11 cellular contexts compared by ENCODE assay signal in genomic region chr22:41856484-41856883, GRCh38. TPM values are rescaled to one million over a fixed set of nuclear protein-coding genes. Genes with fewer than 3 reads are reported as not detected.
A peak's percentile ranks its signal among the peaks of the same experiment; 100 is the strongest.
DNase-seq lines count a peak whose midpoint lies in the region; ATAC-seq and TF ChIP-seq lines count a peak whose summit lies in the region.
"Had no signal": no experiment of that assay in that cellular context is flagged by ENCODE, and none has a peak within 500 bp of the region (broad histone marks: within the 10 kb centered on the region; RNA-seq: fewer than 3 reads in every experiment).

No MANE protein-coding gene starts in this region.

- H3K9ac ChIP-seq in BLaER1 (no peak overlapping the region), HCT116 (ENCODE audit: low read length) (no peak overlapping the region), adipocyte (ENCODE audit: low read length) (no peak overlapping the region)

- no peak overlapping the region for H3K27ac ChIP-seq in BLaER1
- peak overlapping the region; percentile 53 for H3K27ac ChIP-seq in HCT116 (ENCODE audit: low read depth, low read length)
- H3K27ac ChIP-seq in tibial artery: no peak overlapping the region
- H3K27ac ChIP-seq in foreskin keratinocyte: no peak overlapping the region

- ATAC-seq in HCT116: no peak
- ATAC-seq in foreskin keratinocyte: no peak
- no peak for ATAC-seq in GM21526 (IDR thresholded peaks at IDR 0.05; ENCODE audit: low FRiP score, unreplicated experiment)

- TF ChIP-seq POLR2A in HCT116 (IDR thresholded peaks at IDR 0.05; ENCODE audit: borderline replicate concordance, extremely low read depth, insufficient read depth, insufficient read length): no peak

- no peak for TF ChIP-seq RAD21 in HCT116 (IDR thresholded peaks at IDR 0.05; ENCODE audit: low read depth)

- H3K9me2 ChIP-seq in HCT116 (ENCODE audit: insufficient read depth): no peaks in the 10 kb centered on the region

- no peaks in the 10 kb centered on the region for H3K9me3 ChIP-seq in BLaER1
- no peaks in the 10 kb centered on the region for H3K9me3 ChIP-seq in HCT116 (ENCODE audit: control insufficient read depth in 1 of 2, insufficient read depth in 1 of 2, low read depth in 1 of 2, low read length in 2 of 2)
- no peaks in the 10 kb centered on the region for H3K9me3 ChIP-seq in adipocyte (ENCODE audit: control insufficient read depth, low read length)
- H3K9me3 ChIP-seq in tibial artery: no peaks in the 10 kb centered on the region

- H3K27me3 ChIP-seq in BLaER1: no peaks in the 10 kb centered on the region
- no peaks in the 10 kb centered on the region for H3K27me3 ChIP-seq in HCT116 (ENCODE audit: insufficient read depth, low read length)
- no peaks in the 10 kb centered on the region for H3K27me3 ChIP-seq in adipocyte (replicated peaks; ENCODE audit: control insufficient read depth, insufficient read depth, low read length)
- no peaks in the 10 kb centered on the region for H3K27me3 ChIP-seq in tibial artery
- no peaks in the 10 kb centered on the region for H3K27me3 ChIP-seq in foreskin keratinocyte

- H2AFZ ChIP-seq in HCT116 (ENCODE audit: low read depth, low read length, poor library complexity, severe bottlenecking): no peak overlapping the region

- no TSS peak for BruUV-seq in HCT116 (replicated peaks; lab: Mats Ljungman, UMichigan)

- intact Hi-C loops in HCT116 (cut with micrococcal nuclease): loop anchor here (2.0 kb wide), 1 partner anchor 110 kb away; no protein-coding TSS in a partner anchor
- intact Hi-C loops in tibial artery (cut with DNase I; ENCODE audit: low total_unique reads): no loop called here

- H3K4me2 ChIP-seq in BLaER1 (0 out of 2 replicates have a peak overlapping the region, but pooled peaks have one; percentile 52), HCT116 (ENCODE audit: low read length) (peak overlapping the region; percentile 30)

- CTCF ChIA-PET in HCT116 (lab: Charles Lee): interaction anchor here (0.7 to 3.8 kb wide), 8 partner anchors 9 to 190 kb away, joined by 3 to 26 read pairs (median 6); partner anchors contain the start of genes MEI1 and SREBF2

- H3K4me1 ChIP-seq in BLaER1 (peaks cover 62% of the 10 kb centered on the region), HCT116 (ENCODE audit: control insufficient read depth in 1 of 2, insufficient read depth in 2 of 2, low read length in 2 of 2) (peaks cover 35 to 42% of the 10 kb centered on the region in 2 experiments), adipocyte (ENCODE audit: control insufficient read depth, insufficient read depth, low read length) (peaks cover 22% of the 10 kb centered on the region), tibial artery (peaks cover 0 to 4% (median 2%) of the 10 kb centered on the region in 4 donors), foreskin keratinocyte (peaks cover 44% of the 10 kb centered on the region)

- POLR2A ChIA-PET in HCT116 (lab: Charles Lee): interaction anchor here (1.9 kb wide), 1 partner anchor 23 kb away, joined by 4 read pairs; the partner anchor contains the start of gene SREBF2

- H3K36me3 ChIP-seq in BLaER1 (peaks cover 26% of the 10 kb centered on the region), HCT116 (ENCODE audit: control insufficient read depth in 1 of 2, insufficient read depth in 2 of 2, low read length in 2 of 2) (no peaks in the 10 kb centered on the region), adipocyte (ENCODE audit: control insufficient read depth, insufficient read depth, low read length, severe bottlenecking) (no peaks in the 10 kb centered on the region), tibial artery (no peaks in the 10 kb centered on the region)

- no peak for TF ChIP-seq CTCF in HCT116 (IDR thresholded peaks at IDR 0.05 in 2 of 3, conservative IDR thresholded peaks at IDR 0.05 in 1 of 3; ENCODE audit: borderline replicate concordance in 1 of 3, insufficient read depth in 1 of 3, low read depth in 2 of 3, low read length in 2 of 3)
- no peak for TF ChIP-seq CTCF in tibial artery (IDR thresholded peaks at IDR 0.05)
- no peak for TF ChIP-seq CTCF in foreskin keratinocyte (conservative IDR thresholded peaks at IDR 0.05)

- DNase-seq in HCT116 (ENCODE audit: low read depth, low spot score): no peak
- peak; percentile 8 for DNase-seq in adipocyte (ENCODE audit: low read depth)
- DNase-seq in myocyte (ENCODE audit: low read depth): peak; percentile 28
- no peak for DNase-seq in tibial artery
- no peak for DNase-seq in foreskin keratinocyte
- no peak for DNase-seq in GM03348 (ENCODE audit: low spot score)
- DNase-seq: H9, KBM-7, NCI-H187 treated with DMSO at 0.1 percent for 48 hours had no signal

- peaks cover 78% of the 10 kb centered on the region for H3K79me2 ChIP-seq in HCT116 (ENCODE audit: insufficient read depth, low read length)

- H3K4me3 ChIP-seq in BLaER1: no peak overlapping the region
- no peak overlapping the region for H3K4me3 ChIP-seq in HCT116 (replicated peaks in 1 of 2; ENCODE audit: low read depth in 1 of 2, low read length in 2 of 2)
- no peak overlapping the region for H3K4me3 ChIP-seq in adipocyte (ENCODE audit: low read length)
- no peak overlapping the region for H3K4me3 ChIP-seq in tibial artery

- RAD21 ChIA-PET in HCT116 (lab: Charles Lee; ENCODE audit: low non-redundant PET in 1 of 2, low total read pairs in 2 of 2, uncharacterized antibody in 2 of 2, unreplicated experiment in 2 of 2): interaction anchor here (1.1 to 1.4 kb wide), 2 partner anchors 159 to 167 kb away, joined by 5 to 6 read pairs; no protein-coding TSS in a partner anchor

- H4K20me1 ChIP-seq in BLaER1 (peaks cover 100% of the 10 kb centered on the region), HCT116 (ENCODE audit: insufficient read depth) (peaks cover 9% of the 10 kb centered on the region; the same call in 1 of the 2 replicates)

TF ChIP-seq in HCT116, 20 proteins besides CTCF, POLR2A, EP300 and RAD21:
- TF ChIP-seq EZH2 (IDR thresholded peaks at IDR 0.05) (no peak), ELF1 (IDR thresholded peaks at IDR 0.05; ENCODE audit: borderline replicate concordance, low read depth) (no peak), CBX3 (IDR thresholded peaks at IDR 0.05; ENCODE audit: low read depth) (no peak), CEBPB (IDR thresholded peaks at IDR 0.05; ENCODE audit: low read depth) (no peak), ZBTB33 (IDR thresholded peaks at IDR 0.05; ENCODE audit: extremely low read depth, insufficient replicate concordance, low read length) (no peak), EGR1 (IDR thresholded peaks at IDR 0.05; ENCODE audit: low read depth) (no peak), ZNF274 (IDR thresholded peaks at IDR 0.05; ENCODE audit: low read depth, low read length) (no peak), ATF3 (IDR thresholded peaks at IDR 0.05) (no peak), MAX (IDR thresholded peaks at IDR 0.05) (no peak), SIN3A (IDR thresholded peaks at IDR 0.05; ENCODE audit: low read depth) (no peak), FOSL1 (IDR thresholded peaks at IDR 0.05; ENCODE audit: low read depth) (no peak), YY1 (IDR thresholded peaks at IDR 0.05; ENCODE audit: extremely low read depth, insufficient replicate concordance, low read depth, low read length) (no peak), SRF (IDR thresholded peaks at IDR 0.05; ENCODE audit: low read depth) (no peak), JUND (IDR thresholded peaks at IDR 0.05) (no peak), POLR2AphosphoS5 (IDR thresholded peaks at IDR 0.05; ENCODE audit: low read depth, low read length) (no peak), TCF7L2 (IDR thresholded peaks at IDR 0.05; ENCODE audit: borderline replicate concordance, extremely low read depth, insufficient read depth, insufficient read length) (no peak), ZFX (IDR thresholded peaks at IDR 0.05) (no peak)
TF ChIP-seq in HCT116: peak in this region for 0.

RNA-seq across cellular contexts. Expression of gene SREBF2, which starts 23.6 kb away (rescaled TPM):
- total RNA-seq in HCT116 (2021; ENCODE audit: unreplicated experiment) (129 TPM), myocyte (120 and 152 TPM in 2 replicates), foreskin keratinocyte (82.0 and 83.0 TPM in 2 replicates)
- 127 and 133 TPM in 2 replicates for polyA plus RNA-seq in HCT116 (2012)
- polyA plus RNA-seq in myocyte (2012): 112 TPM
- polyA plus RNA-seq in foreskin keratinocyte: 57.6 and 62.4 TPM in 2 replicates

RNA-seq across cellular contexts. Expression of gene CCDC134, which starts 56.0 kb away (rescaled TPM):
- total RNA-seq in HCT116 (2021; ENCODE audit: unreplicated experiment) (15.8 TPM), myocyte (12.3 and 22.1 TPM in 2 replicates), foreskin keratinocyte (10.6 and 11.9 TPM in 2 replicates)
- polyA plus RNA-seq in HCT116 (2012): 5.0 and 5.7 TPM in 2 replicates
- 4.7 TPM for polyA plus RNA-seq in myocyte (2012)
- 6.1 and 7.3 TPM in 2 replicates for polyA plus RNA-seq in foreskin keratinocyte

RNA-seq across cellular contexts. Expression of gene SHISA8, which starts 58.4 kb away (rescaled TPM):
- total RNA-seq in HCT116 (2021; ENCODE audit: unreplicated experiment): 13.9 TPM
- polyA plus RNA-seq in HCT116 (2012): 4.5 and 6.2 TPM in 2 replicates
- total RNA-seq in myocyte: 0.27 TPM in 1 of 2 replicates, not detected in the other
- polyA plus RNA-seq in myocyte (2012): 0.06 TPM
- not detected in 2 replicates for total RNA-seq in foreskin keratinocyte
- not detected in 2 replicates for polyA plus RNA-seq in foreskin keratinocyte

Comparison
In these comparisons a context has a peak if more than half of its experiments do, and no peak if none do; other contexts are left out.
1. DNase-seq: peak in adipocyte (single experiment) and myocyte (single experiment); none in HCT116 (single experiment), tibial artery (0 of 2), foreskin keratinocyte (0 of 2) and GM03348 (single experiment).
2. RNA of gene SHISA8, which starts 58.4 kb away (total RNA-seq): 13.9 TPM in HCT116 (single experiment); 0.27 TPM in myocyte and not detected in foreskin keratinocyte; every median in the first group is over 10 times any median in the second.